1 cellular context compared by ENCODE assay signal in the genomic region with DNA sequence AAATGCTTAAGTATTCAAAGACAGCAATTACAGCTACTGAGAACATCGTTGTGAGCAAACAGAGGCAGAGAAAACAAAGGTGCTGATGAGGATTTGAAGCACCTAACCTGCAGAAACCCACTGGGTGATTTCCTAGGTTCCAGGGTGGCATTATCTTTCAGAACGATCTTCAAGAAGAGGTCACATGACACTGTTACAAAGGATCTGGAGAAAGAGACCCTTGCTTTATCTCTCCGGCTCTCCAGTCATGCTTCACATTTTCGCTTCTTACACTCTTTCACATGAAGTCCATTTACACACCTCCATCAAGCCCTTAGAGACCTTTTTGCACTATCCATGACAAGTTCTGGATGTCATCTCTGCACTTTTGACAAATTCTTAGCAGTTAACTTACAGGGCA.
TF ChIP-seq lines count a peak whose summit lies in the region.

No MANE protein-coding gene starts in this region.

TF ChIP-seq in K562, 482 proteins besides CTCF, POLR2A, EP300 and RAD21 (continued from another document):
- peak; percentile 93 for TF ChIP-seq TFE3 (CRISPR knock-in tag; IDR thresholded peaks at IDR 0.05)
- no peak for TF ChIP-seq PBX2 (CRISPR knock-in tag; IDR thresholded peaks at IDR 0.05; ENCODE audit: low read depth)
- TF ChIP-seq PBX2 (tag; conservative IDR thresholded peaks at IDR 0.05; ENCODE audit: low read depth) = no peak
- TF ChIP-seq MTA2 (IDR thresholded peaks at IDR 0.05; ENCODE audit: low read depth) = no peak
- TF ChIP-seq TAL1 (IDR thresholded peaks at IDR 0.05) = no peak
- TF ChIP-seq, protein P1, sequence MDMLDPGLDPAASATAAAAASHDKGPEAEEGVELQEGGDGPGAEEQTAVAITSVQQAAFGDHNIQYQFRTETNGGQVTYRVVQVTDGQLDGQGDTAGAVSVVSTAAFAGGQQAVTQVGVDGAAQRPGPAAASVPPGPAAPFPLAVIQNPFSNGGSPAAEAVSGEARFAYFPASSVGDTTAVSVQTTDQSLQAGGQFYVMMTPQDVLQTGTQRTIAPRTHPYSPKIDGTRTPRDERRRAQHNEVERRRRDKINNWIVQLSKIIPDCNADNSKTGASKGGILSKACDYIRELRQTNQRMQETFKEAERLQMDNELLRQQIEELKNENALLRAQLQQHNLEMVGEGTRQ (CRISPR knock-in tag; IDR thresholded peaks at IDR 0.05) = peak; percentile 48; the same call in 1 of the 2 replicates
- TF ChIP-seq RAD51 (IDR thresholded peaks at IDR 0.05; ENCODE audit: borderline replicate concordance, low read depth) = peak; percentile 64
- peak; percentile 67; the same call in 1 of the 2 replicates for TF ChIP-seq TOE1 (IDR thresholded peaks at IDR 0.05; ENCODE audit: borderline replicate concordance)
- TF ChIP-seq TOE1 (CRISPR knock-in tag; IDR thresholded peaks at IDR 0.05; ENCODE audit: borderline replicate concordance, low read depth) = no peak
